8 cellular contexts compared by ENCODE assay signal in the genomic region with DNA sequence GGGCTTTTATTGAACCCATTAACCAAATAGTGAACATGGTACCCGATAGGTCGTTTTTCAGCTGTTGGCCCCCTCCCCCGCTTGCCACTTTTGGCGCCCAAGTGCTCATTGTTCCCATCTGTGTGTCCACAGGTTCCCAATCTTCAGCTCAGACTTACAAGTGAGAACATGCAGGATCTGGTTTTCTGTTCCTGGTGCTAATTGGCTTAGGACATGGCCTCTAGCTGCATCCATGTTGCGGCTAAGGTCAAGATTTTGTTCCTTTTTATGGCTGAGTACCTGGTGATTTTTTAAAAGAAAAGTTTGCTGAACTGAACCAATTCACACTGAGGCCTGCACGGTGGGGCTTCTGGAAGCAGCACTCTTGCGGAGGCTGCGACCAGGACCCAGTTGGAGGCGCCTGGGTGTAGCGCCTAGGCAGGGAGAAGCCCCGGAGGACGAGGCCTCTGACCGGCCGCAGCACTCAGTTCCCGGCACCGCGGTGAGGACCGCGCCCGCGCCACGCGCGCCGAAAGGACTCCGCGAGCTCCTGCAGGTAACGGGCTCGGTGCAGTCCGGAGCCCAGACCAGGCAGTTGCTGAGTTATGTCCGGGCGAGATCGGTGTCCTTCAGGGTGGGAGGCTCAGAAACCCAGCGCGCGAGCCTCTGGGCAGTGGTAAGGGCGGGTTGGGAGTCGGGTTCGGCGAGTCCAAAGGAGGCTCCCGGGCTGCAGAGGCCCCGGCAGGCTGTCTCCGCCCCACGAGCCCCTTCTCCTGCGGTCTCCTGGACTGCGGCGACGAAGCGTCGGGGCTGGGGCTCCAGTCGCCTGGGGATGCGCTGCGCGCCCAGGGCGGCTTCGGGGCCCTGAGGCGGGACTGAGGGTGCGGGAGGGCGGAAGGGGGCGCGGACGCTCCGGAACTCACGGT. TPM values are rescaled to one million over a fixed set of nuclear protein-coding genes. Genes with fewer than 3 reads are reported as not detected.
DNase-seq lines count a peak whose midpoint lies in the region; ATAC-seq and TF ChIP-seq lines count a peak whose summit lies in the region.

No MANE protein-coding gene starts in this region.

- 15% methylated on average over 49 of the region's 64 CpGs for WGBS in prostate gland

- H3K9me3 Mint-ChIP-seq in activated T-helper 17 cell treated with anti-CD3 and anti-CD28 coated beads, Interleukin-2, amount 50 U/mL, for 72 hours, result no peaks in the 10 kb centered on the region

- peaks cover 4% of the 10 kb centered on the region for H3K27me3 ChIP-seq in left ventricle myocardium inferior (ENCODE audit: low read depth)
- H3K27me3 ChIP-seq in prostate gland (replicated peaks; ENCODE audit: insufficient read depth), result no peaks in the 10 kb centered on the region

- TF ChIP-seq POLR2A in prostate gland (IDR thresholded peaks at IDR 0.05) (no peak), GM18505 (IDR thresholded peaks at IDR 0.05; ENCODE audit: borderline replicate concordance, extremely low read depth, insufficient read depth, insufficient read length) (no peak)

- H3K27ac Mint-ChIP-seq in activated T-helper 17 cell treated with anti-CD3 and anti-CD28 coated beads, Interleukin-2, amount 50 U/mL, for 72 hours, result no peak overlapping the region

- H3K4me1 Mint-ChIP-seq in activated T-helper 17 cell treated with anti-CD3 and anti-CD28 coated beads, Interleukin-2, amount 50 U/mL, for 72 hours, result peaks cover 6% of the 10 kb centered on the region

- H3K4me1 ChIP-seq in left ventricle myocardium inferior (peaks cover 26% of the 10 kb centered on the region), prostate gland (replicated peaks) (no peaks in the 10 kb centered on the region), OCI-LY7 (ENCODE audit: insufficient read depth, low read length, poor library complexity, severe bottlenecking) (no peaks in the 10 kb centered on the region)

- no peaks in the 10 kb centered on the region for H3K9me3 ChIP-seq in left ventricle myocardium inferior (replicated peaks)
- no peaks in the 10 kb centered on the region for H3K9me3 ChIP-seq in prostate gland
- H3K9me3 ChIP-seq in OCI-LY7 (ENCODE audit: low read length), result no peaks in the 10 kb centered on the region

- intact Hi-C loops in left ventricle myocardium inferior (cut with micrococcal nuclease), result no loop called here
- intact Hi-C loops in prostate gland (cut with DNase I), result no loop called here
- intact Hi-C loops in OCI-LY7 (cut with micrococcal nuclease; ENCODE audit: unreplicated experiment), result no loop called here

- no peaks in the 10 kb centered on the region for H3K36me3 Mint-ChIP-seq in activated T-helper 17 cell treated with anti-CD3 and anti-CD28 coated beads, Interleukin-2, amount 50 U/mL, for 72 hours (ENCODE audit: low read depth)

- H3K4me3 ChIP-seq in left ventricle myocardium inferior, result peak overlapping the region; percentile 80
- peak overlapping the region; percentile 35 to 46 for H3K4me3 ChIP-seq in prostate gland
- no peak overlapping the region for H3K4me3 ChIP-seq in OCI-LY7 (ENCODE audit: low read depth, low read length, poor library complexity, severe bottlenecking)

- peak overlapping the region; percentile 64 for H3K4me3 Mint-ChIP-seq in activated T-helper 17 cell treated with anti-CD3 and anti-CD28 coated beads, Interleukin-2, amount 50 U/mL, for 72 hours

- BruUV-seq in OCI-LY7 (replicated peaks; lab: Mats Ljungman, UMichigan), result no TSS peak

- POLR2A ChIA-PET in OCI-LY7 (lab: Charles Lee), result no interaction called here

- DNase-seq in NCI-H748 (lab: John Stamatoyannopoulos, UW; ENCODE audit: unreplicated experiment), result peak; percentile 47
- no peak for DNase-seq in NCI-H748 treated with DMSO at 0.1 percent for 48 hours (lab: John Stamatoyannopoulos, UW)
- DNase-seq in left ventricle myocardium inferior, result peak; percentile 22
- DNase-seq in prostate gland (ENCODE audit: low spot score), result peak; percentile 17
- no peak for DNase-seq in OCI-LY7 (ENCODE audit: low spot score)
- no peak for DNase-seq in NOMO-1 (lab: John Stamatoyannopoulos, UW; ENCODE audit: unreplicated experiment in 2 of 2)

- no peak overlapping the region for H3K4me2 ChIP-seq in OCI-LY7 (ENCODE audit: low read length)

- H3K27me3 Mint-ChIP-seq in activated T-helper 17 cell treated with anti-CD3 and anti-CD28 coated beads, Interleukin-2, amount 50 U/mL, for 72 hours, result peaks cover 38% of the 10 kb centered on the region

- H3K36me3 ChIP-seq in left ventricle myocardium inferior, result no peaks in the 10 kb centered on the region
- no peaks in the 10 kb centered on the region for H3K36me3 ChIP-seq in prostate gland
- H3K36me3 ChIP-seq in OCI-LY7 (ENCODE audit: insufficient read depth, low read length), result no peaks in the 10 kb centered on the region

- H3K9me2 ChIP-seq in OCI-LY7 (ENCODE audit: insufficient read depth, low read length), result no peaks in the 10 kb centered on the region

- no peak overlapping the region for H2AFZ ChIP-seq in OCI-LY7 (ENCODE audit: low read length)

- ATAC-seq in activated T-helper 17 cell treated with anti-CD3 and anti-CD28 coated beads, Interleukin-2, amount 50 U/mL, for 72 hours (replicated peaks), result peak; percentile 13
- no peak for ATAC-seq in GM18505 (IDR thresholded peaks at IDR 0.05; ENCODE audit: unreplicated experiment)

- peak overlapping the region; percentile 94 for H3K27ac ChIP-seq in left ventricle myocardium inferior (replicated peaks)
- H3K27ac ChIP-seq in prostate gland, result peak overlapping the region in 1 of 2 donors; percentile 15
- no peak overlapping the region for H3K27ac ChIP-seq in OCI-LY7 (ENCODE audit: low read depth, low read length, poor library complexity, severe bottlenecking)

- H3K79me2 ChIP-seq in OCI-LY7 (ENCODE audit: insufficient read depth, low read depth, low read length), result no peaks in the 10 kb centered on the region

- CTCF ChIA-PET in OCI-LY7 (lab: Charles Lee; ENCODE audit: unreplicated experiment), result no interaction called here

- TF ChIP-seq CTCF in left ventricle myocardium inferior (IDR thresholded peaks at IDR 0.05; ENCODE audit: borderline replicate concordance), result no peak
- TF ChIP-seq CTCF in prostate gland (IDR thresholded peaks at IDR 0.05), result no peak
- TF ChIP-seq CTCF in OCI-LY7 (conservative IDR thresholded peaks at IDR 0.05; ENCODE audit: low read length), result no peak

- H4K20me1 ChIP-seq in OCI-LY7 (ENCODE audit: insufficient read depth, low read length), result no peaks in the 10 kb centered on the region

RNA-seq across cellular contexts. Expression of a gene that starts 15.8 kb away (rescaled TPM):
- total RNA-seq in activated T-helper 17 cell treated with anti-CD3 and anti-CD28 coated beads, Interleukin-2, amount 50 U/mL, for 72 hours, result 10 to 100 TPM in 1 of 2 donors, 1 to 10 TPM in 1; 6.2 to 11.5 TPM
- 2,250 TPM for total RNA-seq in left ventricle myocardium inferior
- 100 to 1,000 TPM in 1 of 2 donors, 10 to 100 TPM in 1; 46.0 to 105 TPM for total RNA-seq in prostate gland
- 24.1 and 29.6 TPM in 2 replicates for total RNA-seq in OCI-LY7 (2014; rRNA removed; shearing (Covaris generic))
- total RNA-seq in OCI-LY7 (2022), result 28.4 and 38.2 TPM in 2 replicates

Comparison
In these comparisons a context has a peak if more than half of its experiments do, and no peak if none do; other contexts are left out.
1. DNase-seq: peak in NCI-H748 (single experiment), left ventricle myocardium inferior (single experiment) and prostate gland (single experiment); none in NCI-H748 treated with DMSO at 0.1 percent for 48 hours (single experiment), OCI-LY7 (single experiment) and NOMO-1 (0 of 2).
2. RNA of a gene that starts 15.8 kb away (total RNA-seq): 2,250 TPM in left ventricle myocardium inferior (single experiment); 46.0 to 105 TPM in prostate gland, 24.1 to 38.2 TPM in OCI-LY7 and 6.2 to 11.5 TPM in activated T-helper 17 cell treated with anti-CD3 and anti-CD28 coated beads, Interleukin-2, amount 50 U/mL, for 72 hours; every median in the first group is over 10 times any median in the second.